9 cellular contexts compared by ENCODE assay signal in the genomic region with DNA sequence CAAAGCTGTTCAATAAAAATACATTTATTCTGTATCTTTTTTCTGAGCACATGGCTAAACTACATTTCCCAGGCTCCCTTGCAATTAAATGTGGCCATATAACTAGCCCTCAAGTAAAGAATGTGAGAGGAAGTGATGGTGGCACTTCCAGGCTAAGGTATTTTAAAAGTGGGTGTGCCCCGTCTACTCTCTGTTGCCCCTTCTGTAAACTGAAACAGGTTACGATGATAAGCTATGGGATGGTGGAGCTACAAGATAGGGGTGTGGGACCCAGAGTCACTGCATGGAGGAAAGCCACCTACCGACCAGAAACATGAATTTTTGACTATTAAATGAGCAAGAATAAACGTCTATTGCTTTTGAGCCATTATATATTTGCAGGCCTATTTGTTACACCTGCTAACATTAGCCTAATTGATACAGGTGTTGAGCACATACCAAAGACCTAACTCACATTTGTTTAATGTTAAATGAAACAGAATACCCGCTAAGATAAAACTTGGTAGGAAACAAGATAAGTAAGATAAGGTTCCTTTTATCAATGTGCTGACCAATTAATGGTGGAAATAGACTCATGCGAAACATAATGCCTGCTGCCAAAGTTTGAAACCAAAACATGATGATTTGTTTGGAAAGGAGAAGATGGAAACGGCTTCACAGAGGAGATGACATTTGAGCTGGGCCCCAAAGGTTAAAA. TPM values are rescaled to one million over a fixed set of nuclear protein-coding genes. Genes with fewer than 3 reads are reported as not detected.
DNase-seq lines count a peak whose midpoint lies in the region; ATAC-seq lines count a peak whose summit lies in the region.
"Had no signal": no experiment of that assay in that cellular context is flagged by ENCODE, and none has a peak within 500 bp of the region (broad histone marks: within the 10 kb centered on the region; RNA-seq: fewer than 3 reads in every experiment).

No MANE protein-coding gene starts in this region.

- peak overlapping the region; percentile 96 for H3K4me3 Mint-ChIP-seq in activated CD4-positive, alpha-beta memory T cell treated with anti-CD3 and anti-CD28 coated beads, Interleukin-2, amount 10 ng/mL, durations not matched to agents 7 days and 5 days
- peak overlapping the region; percentile 61 for H3K4me3 Mint-ChIP-seq in memory B cell

- CTCF ChIA-PET in activated CD4-positive, alpha-beta memory T cell treated with anti-CD3 and anti-CD28 coated beads, Interleukin-2, amount 10 ng/mL, durations not matched to agents 7 days and 5 days (lab: Charles Lee), result interaction anchor here (0.6 to 3.3 kb wide), 13 partner anchors 13 to 173 kb away, joined by 3 to 17 read pairs (median 5); no protein-coding TSS in a partner anchor

- ATAC-seq in memory B cell (ENCODE audit: low read depth), result peak; percentile 3
- no peak for ATAC-seq in HG02571 (IDR thresholded peaks at IDR 0.05; ENCODE audit: unreplicated experiment)
- no peak for ATAC-seq in GM19467 (IDR thresholded peaks at IDR 0.05; ENCODE audit: unreplicated experiment)

- peaks cover 69% of the 10 kb centered on the region for H3K4me1 Mint-ChIP-seq in activated CD4-positive, alpha-beta memory T cell treated with anti-CD3 and anti-CD28 coated beads, Interleukin-2, amount 10 ng/mL, durations not matched to agents 7 days and 5 days
- peaks cover 32% of the 10 kb centered on the region for H3K4me1 Mint-ChIP-seq in memory B cell

- POLR2A ChIA-PET in activated CD4-positive, alpha-beta memory T cell treated with anti-CD3 and anti-CD28 coated beads, Interleukin-2, amount 10 ng/mL, durations not matched to agents 7 days and 5 days (lab: Charles Lee), result interaction anchor here (0.7 to 2.4 kb wide), 14 partner anchors 20 to 611 kb away, joined by 3 to 15 read pairs (median 4); a partner anchor contains a TSS

- DNase-seq in AML-193 (lab: John Stamatoyannopoulos, UW) (peak; percentile 10 to 26), HT-29 (ENCODE audit: low spot score) (peak; percentile 15), memory B cell (ENCODE audit: low spot score in 2 of 2) (no peak), activated gamma-delta T cell (lab: John Stamatoyannopoulos, UW) (no peak), CD1c-positive myeloid dendritic cell (ENCODE audit: extremely low spot score) (no peak)
- DNase-seq in activated CD4-positive, alpha-beta memory T cell treated with anti-CD3 and anti-CD28 coated beads, Interleukin-2, amount 10 ng/mL, durations not matched to agents 7 days and 5 days, result peak; percentile 33
- DNase-seq: T1000 had no signal

- no peaks in the 10 kb centered on the region for H3K27me3 Mint-ChIP-seq in activated CD4-positive, alpha-beta memory T cell treated with anti-CD3 and anti-CD28 coated beads, Interleukin-2, amount 10 ng/mL, durations not matched to agents 7 days and 5 days
- H3K27me3 Mint-ChIP-seq in memory B cell, result no peaks in the 10 kb centered on the region

- H3K9me3 Mint-ChIP-seq in activated CD4-positive, alpha-beta memory T cell treated with anti-CD3 and anti-CD28 coated beads, Interleukin-2, amount 10 ng/mL, durations not matched to agents 7 days and 5 days, result no peaks in the 10 kb centered on the region
- no peaks in the 10 kb centered on the region for H3K9me3 Mint-ChIP-seq in memory B cell

- H3K36me3 Mint-ChIP-seq in activated CD4-positive, alpha-beta memory T cell treated with anti-CD3 and anti-CD28 coated beads, Interleukin-2, amount 10 ng/mL, durations not matched to agents 7 days and 5 days (ENCODE audit: low read depth), result peaks cover 32% of the 10 kb centered on the region
- H3K36me3 Mint-ChIP-seq in memory B cell, result no peaks in the 10 kb centered on the region

- peak overlapping the region; percentile 93 for H3K27ac Mint-ChIP-seq in activated CD4-positive, alpha-beta memory T cell treated with anti-CD3 and anti-CD28 coated beads, Interleukin-2, amount 10 ng/mL, durations not matched to agents 7 days and 5 days
- peak overlapping the region; percentile 66 for H3K27ac Mint-ChIP-seq in memory B cell

RNA-seq across cellular contexts. Expression of a gene that starts 3.0 kb away (rescaled TPM):
- 10.9 and 13.9 TPM in 2 replicates for total RNA-seq in HT-29 (2014; rRNA removed; shearing (Covaris generic))
- 100 to 1,000 TPM; 201 to 208 TPM for total RNA-seq in activated CD4-positive, alpha-beta memory T cell treated with anti-CD3 and anti-CD28 coated beads, Interleukin-2, amount 10 ng/mL, durations not matched to agents 7 days and 5 days

Comparison
In these comparisons a context has a peak if more than half of its experiments do, and no peak if none do; other contexts are left out.
1. DNase-seq: peak in AML-193 (2 of 2), HT-29 (single experiment) and activated CD4-positive, alpha-beta memory T cell treated with anti-CD3 and anti-CD28 coated beads, Interleukin-2, amount 10 ng/mL, durations not matched to agents 7 days and 5 days (single experiment); none in memory B cell (0 of 2), activated gamma-delta T cell (single experiment) and CD1c-positive myeloid dendritic cell (single experiment).
2. RNA of a gene that starts 3.0 kb away (total RNA-seq): 201 to 208 TPM in activated CD4-positive, alpha-beta memory T cell treated with anti-CD3 and anti-CD28 coated beads, Interleukin-2, amount 10 ng/mL, durations not matched to agents 7 days and 5 days; 10.9 to 13.9 TPM in HT-29; every median in the first group is over 10 times any median in the second.